8 cellular contexts compared by ENCODE assay signal in the genomic region with DNA sequence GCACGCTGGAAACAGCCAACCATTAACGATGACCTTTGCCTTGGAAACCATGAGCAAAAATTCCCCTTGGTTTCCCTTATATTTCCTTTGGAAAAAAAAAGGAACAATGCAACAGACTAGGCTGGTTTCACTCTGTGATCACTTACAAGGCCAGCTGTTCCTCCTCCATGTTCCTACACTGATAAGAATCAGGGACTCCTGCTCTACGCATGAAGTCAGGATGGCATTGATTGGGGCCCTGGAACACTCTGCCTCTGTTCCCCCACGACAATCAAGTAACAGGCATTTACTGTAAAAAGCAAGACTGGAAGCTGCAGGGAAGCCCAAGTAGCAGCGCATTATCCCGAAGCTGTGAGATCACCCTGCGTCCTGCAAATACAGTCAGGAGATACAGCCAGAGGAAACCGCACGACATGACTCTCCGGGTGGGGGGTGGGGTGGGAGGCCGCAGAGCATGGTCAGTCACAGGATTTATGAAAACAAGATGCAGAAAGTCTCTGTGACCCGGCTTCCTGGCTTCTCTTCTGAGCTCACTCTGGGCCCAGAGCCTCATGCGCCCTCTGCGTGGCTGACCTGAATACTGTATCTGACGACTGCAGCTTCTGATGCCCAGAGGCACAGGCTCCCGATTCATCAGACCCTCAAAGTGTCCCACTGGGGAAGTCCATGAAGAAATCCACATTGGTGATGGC. TPM values are rescaled to one million over a fixed set of nuclear protein-coding genes. Genes with fewer than 3 reads are reported as not detected.
DNase-seq lines count a peak whose midpoint lies in the region; ATAC-seq, FAIRE-seq and TF ChIP-seq lines count a peak whose summit lies in the region.

No MANE protein-coding gene starts in this region.

- peak overlapping the region; percentile 81 to 96 (median 91) for H3K27ac Mint-ChIP-seq in CD14-positive monocyte
- H3K27ac Mint-ChIP-seq in stimulated activated naive CD8-positive, alpha-beta T cell treated with anti-CD3 and anti-CD28 coated beads, Interleukin-15, amount 100 ng/mL, for 72 hours, result peak overlapping the region in 1 of 2 donors; percentile 42

- no peak for TF ChIP-seq CTCF in CD14-positive monocyte (IDR thresholded peaks at IDR 0.05)
- no peak for TF ChIP-seq CTCF in K562 (IDR thresholded peaks at IDR 0.05 in 2 of 3, conservative IDR thresholded peaks at IDR 0.05 in 1 of 3; ENCODE audit: insufficient read depth in 2 of 3, low read depth in 1 of 3, low read length in 3 of 3)
- TF ChIP-seq CTCF in PC-9 (conservative IDR thresholded peaks at IDR 0.05), result no peak

- intact Hi-C loops in CD14-positive monocyte (cut with micrococcal nuclease) (loop anchor here in 1 of 2 donors (10.0 kb wide), 1 partner anchor 79 kb away; no protein-coding TSS in a partner anchor), K562 (cut with micrococcal nuclease) (loop anchor here (10.0 kb wide), 1 partner anchor 269 kb away; a partner anchor contains a TSS), PC-9 (cut with micrococcal nuclease; ENCODE audit: unreplicated experiment) (no loop called here)

- no peak for TF ChIP-seq RAD21 in K562 (CRISPR knock-in tag; conservative IDR thresholded peaks at IDR 0.05 in 1 of 2, IDR thresholded peaks at IDR 0.05 in 1 of 2)

- DNase-seq in CD14-positive monocyte (ENCODE audit: low spot score) (peak; percentile 67), K562 (ENCODE audit: extremely low read depth in 1 of 4, low spot score in 3 of 4) (peak in 3 of 4 experiments; percentile 47 to 60 (median 47)), kidney tubule cell (ENCODE audit: low spot score) (peak; percentile 91), PC-9 (no peak), NCI-H774 (lab: John Stamatoyannopoulos, UW) (no peak)
- DNase-seq in stimulated activated naive CD8-positive, alpha-beta T cell treated with anti-CD3 and anti-CD28 coated beads, Interleukin-15, amount 100 ng/mL, for 72 hours, result no peak

- no peaks in the 10 kb centered on the region for H3K79me2 ChIP-seq in K562 (ENCODE audit: control insufficient read depth, insufficient read depth, low read length)
- H3K79me2 ChIP-seq in PC-9 (ENCODE audit: low read depth), result peaks cover 45% of the 10 kb centered on the region

- 65% methylated on average over 16 of the region's 16 CpGs for WGBS in HUES64
- 16% methylated on average over 16 of the region's 16 CpGs for WGBS in K562 (ENCODE audit: insufficient coverage, low coverage, missing lambda C conversion rate)

- H3K36me3 ChIP-seq in HUES64 (ENCODE audit: insufficient read depth, low read length) (peaks cover 23% of the 10 kb centered on the region), K562 (ENCODE audit: control insufficient read depth, insufficient read depth, low read length) (no peaks in the 10 kb centered on the region; the same call in 2 of the 3 replicates), PC-9 (ENCODE audit: low read depth) (peaks cover 33% of the 10 kb centered on the region)

- peak overlapping the region; percentile 54 to 85 for H3K4me3 Mint-ChIP-seq in CD14-positive monocyte
- H3K4me3 Mint-ChIP-seq in stimulated activated naive CD8-positive, alpha-beta T cell treated with anti-CD3 and anti-CD28 coated beads, Interleukin-15, amount 100 ng/mL, for 72 hours, result peak overlapping the region; percentile 37 to 60

- FAIRE-seq in K562 (lab: Jason Lieb, UNC), result no peak

- CTCF ChIA-PET in K562 (lab: Yijun Ruan, JAX; ENCODE audit: low intra/inter-chr PET ratio) (no interaction called here), PC-9 (lab: Charles Lee) (interaction anchor here (0.5 to 0.8 kb wide), 2 partner anchors 26 to 30 kb away, joined by 4 to 6 read pairs; no protein-coding TSS in a partner anchor)

- H3K36me3 Mint-ChIP-seq in CD14-positive monocyte, result peaks cover 49% of the 10 kb centered on the region in 2 donors

- BruUV-seq in K562 (replicated peaks; lab: Mats Ljungman, UMichigan) (no TSS peak), PC-9 (replicated peaks; lab: Mats Ljungman, UMichigan) (no TSS peak)

- H3K27ac ChIP-seq in HUES64 (ENCODE audit: low read depth, low read length) (0 out of 2 replicates have a peak overlapping the region, but pooled peaks have one; percentile 1), K562 (ENCODE audit: extremely low read depth, low read depth, low read length) (no peak overlapping the region), PC-9 (no peak overlapping the region)

- H3K4me3 ChIP-seq in HUES64 (ENCODE audit: low read length), result no peak overlapping the region
- no peak overlapping the region for H3K4me3 ChIP-seq in K562
- H3K4me3 ChIP-seq in PC-9, result no peak overlapping the region

- H3K9me2 ChIP-seq in PC-9 (ENCODE audit: insufficient read depth), result no peaks in the 10 kb centered on the region

- H4K20me1 ChIP-seq in K562 (replicated peaks; ENCODE audit: control insufficient read depth, insufficient read depth, low read length) (peaks cover 49% of the 10 kb centered on the region), PC-9 (ENCODE audit: insufficient read depth) (0 out of 2 replicates have a peak, but pooled peaks cover 11% of the 10 kb centered on the region)

- H3F3A ChIP-seq in PC-9 (ENCODE audit: insufficient read depth, low read depth), result peaks cover 23% of the 10 kb centered on the region; the same call in 1 of the 2 replicates

- no peak for TF ChIP-seq EP300 in K562 (IDR thresholded peaks at IDR 0.05; ENCODE audit: low read length)

- peak overlapping the region; percentile 17 for H3K4me2 ChIP-seq in K562 (ENCODE audit: insufficient read depth, low read length)
- no peak overlapping the region for H3K4me2 ChIP-seq in PC-9

- no peaks in the 10 kb centered on the region for H3K9me3 Mint-ChIP-seq in CD14-positive monocyte
- H3K9me3 Mint-ChIP-seq in stimulated activated naive CD8-positive, alpha-beta T cell treated with anti-CD3 and anti-CD28 coated beads, Interleukin-15, amount 100 ng/mL, for 72 hours, result no peaks in the 10 kb centered on the region

- peak; percentile 35; the same call in 2 of the 3 replicates for ATAC-seq in K562
- peak; percentile 47 for ATAC-seq in stimulated activated naive CD8-positive, alpha-beta T cell treated with anti-CD3 and anti-CD28 coated beads, Interleukin-15, amount 100 ng/mL, for 72 hours
- ATAC-seq in HG03045 (IDR thresholded peaks at IDR 0.05; ENCODE audit: unreplicated experiment), result no peak

- peaks cover 0 to 1% (median 0%) of the 10 kb centered on the region in 3 donors for H3K27me3 Mint-ChIP-seq in CD14-positive monocyte (ENCODE audit: low read depth in 3 of 3)
- no peaks in the 10 kb centered on the region for H3K27me3 Mint-ChIP-seq in stimulated activated naive CD8-positive, alpha-beta T cell treated with anti-CD3 and anti-CD28 coated beads, Interleukin-15, amount 100 ng/mL, for 72 hours

- peak overlapping the region; percentile 13; the same call in 1 of the 2 replicates for H3K9ac ChIP-seq in HUES64 (ENCODE audit: low read depth, low read length)
- peak overlapping the region in 1 of 2 experiments; percentile 2; a peak in 1 of 4 replicates for H3K9ac ChIP-seq in K562 (ENCODE audit: insufficient read depth in 1 of 2, low read depth in 2 of 2, low read length in 2 of 2)

- H3K4me1 Mint-ChIP-seq in CD14-positive monocyte, result peaks cover 63% of the 10 kb centered on the region
- peaks cover 65% of the 10 kb centered on the region for H3K4me1 Mint-ChIP-seq in stimulated activated naive CD8-positive, alpha-beta T cell treated with anti-CD3 and anti-CD28 coated beads, Interleukin-15, amount 100 ng/mL, for 72 hours

- no peak overlapping the region for H2AFZ ChIP-seq in K562 (ENCODE audit: low read depth, low read length)
- H2AFZ ChIP-seq in PC-9, result no peak overlapping the region

- TF ChIP-seq POLR2A in K562 (conservative IDR thresholded peaks at IDR 0.05), result no peak

- H3K27me3 ChIP-seq in HUES64 (ENCODE audit: insufficient read depth, low read length) (no peaks in the 10 kb centered on the region), K562 (ENCODE audit: control insufficient read depth in 2 of 2, insufficient read depth in 2 of 2, low read length in 2 of 2) (peaks cover 2 to 6% of the 10 kb centered on the region in 2 experiments; a peak in 3 of 5 replicates), PC-9 (ENCODE audit: insufficient read depth, low read depth) (no peaks in the 10 kb centered on the region)

- H3K9me3 ChIP-seq in HUES64 (ENCODE audit: insufficient read depth, low read depth, low read length) (no peaks in the 10 kb centered on the region), K562 (replicated peaks; ENCODE audit: control insufficient read depth, insufficient read depth, low read depth, low read length) (no peaks in the 10 kb centered on the region), PC-9 (ENCODE audit: insufficient read depth, low read depth) (no peaks in the 10 kb centered on the region)

- no peaks in the 10 kb centered on the region for H3K9me1 ChIP-seq in K562 (ENCODE audit: control insufficient read depth, insufficient read depth, low read length)

- POLR2A ChIA-PET in K562 (lab: Yijun Ruan, JAX) (interaction anchor here (0.5 to 1.5 kb wide), 9 partner anchors 10 to 1232 kb away, joined by 3 to 4 read pairs (median 3); a partner anchor contains a TSS), PC-9 (lab: Charles Lee; ENCODE audit: unreplicated experiment) (no interaction called here)

- H3K4me1 ChIP-seq in HUES64 (ENCODE audit: insufficient read depth, low read length) (peaks cover 28% of the 10 kb centered on the region), K562 (replicated peaks in 1 of 2; ENCODE audit: control insufficient read depth in 2 of 2, insufficient read depth in 2 of 2, low read length in 2 of 2) (peaks cover 14 to 36% of the 10 kb centered on the region in 2 experiments; a peak in 4 of 5 replicates), PC-9 (replicated peaks; ENCODE audit: insufficient read depth) (peaks cover 15% of the 10 kb centered on the region)

- in situ Hi-C loops in K562 (cut with MboI), result no loop called here

RNA-seq across cellular contexts. Expression of a gene that starts 31.1 kb away (rescaled TPM):
- 1 to 10 TPM; 5.2 to 8.7 TPM for polyA plus RNA-seq in CD14-positive monocyte
- polyA plus RNA-seq in HUES64 (2013, experiment 1 of 2), result 9.7 TPM
- polyA plus RNA-seq in HUES64 (2013, experiment 2 of 2), result 11.3 TPM
- total RNA-seq in K562 (2011; cell fraction: chromatin; rRNA removed; ENCODE audit: low replicate concordance), result 12.8 and 19.4 TPM in 2 replicates
- 8.0 and 10.2 TPM in 2 replicates for total RNA-seq in K562 (2011; cell fraction: nucleolus; rRNA removed)
- 7.7 and 9.5 TPM in 2 replicates for total RNA-seq in K562 (2011; cell fraction: nucleoplasm; rRNA removed)
- 2.0 and 2.9 TPM in 2 replicates for total RNA-seq in K562 (2014; rRNA removed)
- 2.3 and 2.5 TPM in 2 replicates for total RNA-seq in K562 (2014; rRNA removed; fragmentation: Illumina TruSeq; extraction: Trizol)
- 1.7 and 2.2 TPM in 2 replicates for total RNA-seq in K562 (2015; rRNA removed; fragmentation: Illumina TruSeq; extraction: Trizol)
- 5.5 and 6.5 TPM in 2 replicates for total RNA-seq in K562 (2021)
- 3.4 and 4.2 TPM in 2 replicates for polyA plus RNA-seq in K562 (2011; rRNA removed)
- polyA plus RNA-seq in K562 (2011; cell fraction: cytosol; rRNA removed), result 2.8 and 3.3 TPM in 2 replicates
- 4.0 and 4.1 TPM in 2 replicates for polyA plus RNA-seq in K562 (2011; cell fraction: nucleus; rRNA removed)
- 3.3 and 5.5 TPM in 2 replicates for polyA plus RNA-seq in K562 (2012)
- 2.5 and 3.1 TPM in 2 replicates for polyA plus RNA-seq in K562 (2014; fragmentation: Illumina TruSeq; extraction: Trizol)
- polyA plus RNA-seq in K562 (2014; fragmentation: Nextera tagmentation; extraction: Ambion mirVana), result under 1 TPM; 0.41 to 0.45 TPM
- 2.3 and 2.8 TPM in 2 replicates for polyA plus RNA-seq in K562 (2014; rRNA removed)
- polyA minus RNA-seq in K562 (2011; rRNA and poly(A)+ RNA removed), result 4.5 and 5.0 TPM in 2 replicates
- polyA minus RNA-seq in K562 (2011; cell fraction: cytosol; rRNA and poly(A)+ RNA removed), result 2.5 and 4.4 TPM in 2 replicates
- polyA minus RNA-seq in K562 (2011; cell fraction: nucleus; rRNA and poly(A)+ RNA removed), result 4.7 and 5.2 TPM in 2 replicates
- total RNA-seq in PC-9 (2021), result 54.5 and 62.1 TPM in 2 replicates

RNA-seq across cellular contexts. Expression of a gene that starts 53.6 kb away (rescaled TPM):
- not detected for polyA plus RNA-seq in CD14-positive monocyte
- not detected for polyA plus RNA-seq in HUES64 (2013, experiment 1 of 2)
- polyA plus RNA-seq in HUES64 (2013, experiment 2 of 2), result not detected
- not detected in 2 replicates for total RNA-seq in K562 (2011; cell fraction: chromatin; rRNA removed; ENCODE audit: low replicate concordance)
- total RNA-seq in K562 (2011; cell fraction: nucleolus; rRNA removed), result not detected in 2 replicates
- not detected in 2 replicates for total RNA-seq in K562 (2011; cell fraction: nucleoplasm; rRNA removed)
- not detected in 2 replicates for total RNA-seq in K562 (2014; rRNA removed)
- not detected in 2 replicates for total RNA-seq in K562 (2014; rRNA removed; fragmentation: Illumina TruSeq; extraction: Trizol)
- not detected in 2 replicates for total RNA-seq in K562 (2015; rRNA removed; fragmentation: Illumina TruSeq; extraction: Trizol)
- total RNA-seq in K562 (2021), result not detected in 2 replicates
- not detected in 2 replicates for polyA plus RNA-seq in K562 (2011; rRNA removed)
- not detected in 2 replicates for polyA plus RNA-seq in K562 (2011; cell fraction: cytosol; rRNA removed)
- polyA plus RNA-seq in K562 (2011; cell fraction: nucleus; rRNA removed), result not detected in 2 replicates
- polyA plus RNA-seq in K562 (2012), result not detected in 2 replicates
- polyA plus RNA-seq in K562 (2014; fragmentation: Illumina TruSeq; extraction: Trizol), result not detected in 2 replicates
- not detected for polyA plus RNA-seq in K562 (2014; fragmentation: Nextera tagmentation; extraction: Ambion mirVana)
- polyA plus RNA-seq in K562 (2014; rRNA removed), result not detected in 2 replicates
- polyA minus RNA-seq in K562 (2011; rRNA and poly(A)+ RNA removed), result not detected in 2 replicates
- not detected in 2 replicates for polyA minus RNA-seq in K562 (2011; cell fraction: cytosol; rRNA and poly(A)+ RNA removed)
- not detected in 2 replicates for polyA minus RNA-seq in K562 (2011; cell fraction: nucleus; rRNA and poly(A)+ RNA removed)
- not detected in 2 replicates for total RNA-seq in PC-9 (2021)

Comparison
In these comparisons a context has a peak if more than half of its experiments do, and no peak if none do; other contexts are left out.
1. DNase-seq: peak in CD14-positive monocyte (single experiment), K562 (3 of 4) and kidney tubule cell (single experiment); none in stimulated activated naive CD8-positive, alpha-beta T cell treated with anti-CD3 and anti-CD28 coated beads, Interleukin-15, amount 100 ng/mL, for 72 hours (0 of 2), PC-9 (0 of 2) and NCI-H774 (single experiment).